17 cellular contexts compared by ENCODE assay signal in genomic region chr14:64081174-64081746, GRCh38.
A peak's percentile ranks its signal among the peaks of the same experiment; 100 is the strongest.
DNase-seq lines count a peak whose midpoint lies in the region; ATAC-seq and TF ChIP-seq lines count a peak whose summit lies in the region.
"Had no signal": no experiment of that assay in that cellular context is flagged by ENCODE, and none has a peak within 500 bp of the region (broad histone marks: within the 10 kb centered on the region; RNA-seq: fewer than 3 reads in every experiment).

No MANE protein-coding gene starts in this region.

- intact Hi-C loops in activated CD4-positive, alpha-beta T cell treated with anti-CD3 and anti-CD28 coated beads for 36 hours (cut with DNase I, micrococcal nuclease) = no loop called here
- intact Hi-C loops in PC-3 (cut with micrococcal nuclease) = no loop called here

- no peak for TF ChIP-seq POLR2A in upper lobe of left lung (IDR thresholded peaks at IDR 0.05)

- no peaks in the 10 kb centered on the region for H4K20me1 ChIP-seq in PC-3 (ENCODE audit: low read length)
- H4K20me1 ChIP-seq: BLaER1 had no signal

- no peaks in the 10 kb centered on the region for H3K4me1 Mint-ChIP-seq in activated CD4-positive, alpha-beta T cell treated with anti-CD3 and anti-CD28 coated beads for 36 hours
- H3K4me1 Mint-ChIP-seq in stimulated activated effector memory CD8-positive, alpha-beta T cell treated with anti-CD3 and anti-CD28 coated beads, Interleukin-12 subunit alpha, Interleukin-12 subunit beta, amount 100 ng/mL, for 72 hours = peaks cover 9% of the 10 kb centered on the region
- H3K4me1 Mint-ChIP-seq: GM23338 had no signal

- H3K4me1 ChIP-seq in PC-3 (ENCODE audit: insufficient read depth, low read length) (no peaks in the 10 kb centered on the region), upper lobe of left lung (no peaks in the 10 kb centered on the region)
- H3K4me1 ChIP-seq: BLaER1 had no signal

- no peaks in the 10 kb centered on the region for H3K79me2 ChIP-seq in PC-3 (ENCODE audit: low read length)

- H3K9me3 ChIP-seq in PC-3 (ENCODE audit: low read length) (no peaks in the 10 kb centered on the region), upper lobe of left lung (no peaks in the 10 kb centered on the region)
- H3K9me3 ChIP-seq: BLaER1 had no signal

- no peaks in the 10 kb centered on the region for H3F3A ChIP-seq in PC-3 (ENCODE audit: low read length, unreplicated experiment)

- TF ChIP-seq CTCF in PC-3 (conservative IDR thresholded peaks at IDR 0.05; ENCODE audit: low read depth, low read length) (no peak), upper lobe of left lung (IDR thresholded peaks at IDR 0.05) (no peak)

- no peak overlapping the region for H3K4me3 Mint-ChIP-seq in activated CD4-positive, alpha-beta T cell treated with anti-CD3 and anti-CD28 coated beads for 36 hours
- H3K4me3 Mint-ChIP-seq in stimulated activated effector memory CD8-positive, alpha-beta T cell treated with anti-CD3 and anti-CD28 coated beads, Interleukin-12 subunit alpha, Interleukin-12 subunit beta, amount 100 ng/mL, for 72 hours = no peak overlapping the region
- H3K4me3 Mint-ChIP-seq: GM23338 had no signal

- no peaks in the 10 kb centered on the region for H3K27me3 ChIP-seq in PC-3 (ENCODE audit: low read length)
- no peaks in the 10 kb centered on the region for H3K27me3 ChIP-seq in upper lobe of left lung
- H3K27me3 ChIP-seq: BLaER1 had no signal

- peaks cover 15% of the 10 kb centered on the region for H3K36me3 Mint-ChIP-seq in activated CD4-positive, alpha-beta T cell treated with anti-CD3 and anti-CD28 coated beads for 36 hours (ENCODE audit: low read depth)
- peaks cover 90% of the 10 kb centered on the region for H3K36me3 Mint-ChIP-seq in stimulated activated effector memory CD8-positive, alpha-beta T cell treated with anti-CD3 and anti-CD28 coated beads, Interleukin-12 subunit alpha, Interleukin-12 subunit beta, amount 100 ng/mL, for 72 hours

- CTCF ChIA-PET in activated CD4-positive, alpha-beta T cell treated with anti-CD3 and anti-CD28 coated beads for 36 hours (lab: Charles Lee) = no interaction called here
- CTCF ChIA-PET in PC-3 (lab: Charles Lee) = interaction anchor here (0.5 to 0.6 kb wide), 2 partner anchors 88 to 256 kb away, joined by 3 to 4 read pairs; no protein-coding TSS in a partner anchor

- H3K36me3 ChIP-seq in PC-3 (ENCODE audit: low read depth, low read length) = no peaks in the 10 kb centered on the region
- H3K36me3 ChIP-seq in upper lobe of left lung = peaks cover 0 to 65% (median 29%) of the 10 kb centered on the region in 4 donors

- DNase-seq in activated CD4-positive, alpha-beta T cell treated with anti-CD3 and anti-CD28 coated beads for 36 hours = no peak
- DNase-seq in activated CD4-positive, alpha-beta T cell treated with anti-CD3 and anti-CD28 coated beads for 4 hours = no peak
- DNase-seq in PC-3 (peak; percentile 44), epidermal melanocyte (ENCODE audit: insufficient read length, low spot score) (no peak), upper lobe of left lung (no peak), NCI-H1436 treated with DMSO at 0.1 percent for 48 hours (lab: John Stamatoyannopoulos, UW) (no peak)
- DNase-seq in stimulated activated effector memory CD8-positive, alpha-beta T cell treated with anti-CD3 and anti-CD28 coated beads, Interleukin-12 subunit alpha, Interleukin-12 subunit beta, amount 100 ng/mL, for 72 hours (ENCODE audit: low spot score in 2 of 2) = no peak
- DNase-seq: DMS 273 treated with DMSO at 0.1 percent for 48 hours, KG1, NCI-H1092, NCI-H187, PC-9, Right ventricle myocardium superior had no signal

- no peak overlapping the region for H2AFZ ChIP-seq in PC-3 (ENCODE audit: low read length)
- H2AFZ ChIP-seq: GM23338, PC-9 had no signal

- no peak for TF ChIP-seq EP300 in upper lobe of left lung (IDR thresholded peaks at IDR 0.05)

- peak; percentile 63 for ATAC-seq in activated CD4-positive, alpha-beta T cell treated with anti-CD3 and anti-CD28 coated beads for 36 hours
- ATAC-seq in PC-3 = peak; percentile 87
- ATAC-seq in esophagus mucosa = peak; percentile 68
- peak; percentile 87 for ATAC-seq in stimulated activated effector memory CD8-positive, alpha-beta T cell treated with anti-CD3 and anti-CD28 coated beads, Interleukin-12 subunit alpha, Interleukin-12 subunit beta, amount 100 ng/mL, for 72 hours
- no peak for ATAC-seq in upper lobe of left lung (ENCODE audit: low FRiP score in 2 of 2)
- ATAC-seq: GM23338 had no signal

- POLR2A ChIA-PET in activated CD4-positive, alpha-beta T cell treated with anti-CD3 and anti-CD28 coated beads for 36 hours (lab: Charles Lee) = no interaction called here
- POLR2A ChIA-PET in PC-3 (lab: Charles Lee; ENCODE audit: unreplicated experiment) = no interaction called here

- H3K27ac Mint-ChIP-seq in activated CD4-positive, alpha-beta T cell treated with anti-CD3 and anti-CD28 coated beads for 36 hours = no peak overlapping the region
- H3K27ac Mint-ChIP-seq in stimulated activated effector memory CD8-positive, alpha-beta T cell treated with anti-CD3 and anti-CD28 coated beads, Interleukin-12 subunit alpha, Interleukin-12 subunit beta, amount 100 ng/mL, for 72 hours = peak overlapping the region; percentile 55
- H3K27ac Mint-ChIP-seq: GM23338 had no signal

- H3K9me3 Mint-ChIP-seq in activated CD4-positive, alpha-beta T cell treated with anti-CD3 and anti-CD28 coated beads for 36 hours (ENCODE audit: low read depth) = no peaks in the 10 kb centered on the region
- H3K9me3 Mint-ChIP-seq in stimulated activated effector memory CD8-positive, alpha-beta T cell treated with anti-CD3 and anti-CD28 coated beads, Interleukin-12 subunit alpha, Interleukin-12 subunit beta, amount 100 ng/mL, for 72 hours = no peaks in the 10 kb centered on the region
- H3K9me3 Mint-ChIP-seq: GM23338 had no signal

- H3K9ac ChIP-seq in PC-3 (ENCODE audit: low read length) = no peak overlapping the region
- H3K9ac ChIP-seq: BLaER1 had no signal

- BruUV-seq in PC-3 (replicated peaks; lab: Mats Ljungman, UMichigan) = no TSS peak

- no peak overlapping the region for H3K4me2 ChIP-seq in PC-3 (ENCODE audit: low read length)
- H3K4me2 ChIP-seq: BLaER1, GM23338, PC-9 had no signal

- no peaks in the 10 kb centered on the region for H3K27me3 Mint-ChIP-seq in activated CD4-positive, alpha-beta T cell treated with anti-CD3 and anti-CD28 coated beads for 36 hours

- H3K9me2 ChIP-seq in PC-3 (replicated peaks; ENCODE audit: low read length) = no peaks in the 10 kb centered on the region

- H3K4me3 ChIP-seq in PC-3 (ENCODE audit: low read length) (no peak overlapping the region), upper lobe of left lung (no peak overlapping the region)
- H3K4me3 ChIP-seq: BLaER1, GM23338, PC-9 had no signal

- H3K27ac ChIP-seq in PC-3 (ENCODE audit: low read length) (no peak overlapping the region), upper lobe of left lung (no peak overlapping the region)
- H3K27ac ChIP-seq: 22Rv1, BLaER1, PC-9 had no signal

- 86 to 96% methylated on average over 3 of the region's 3 CpGs for WGBS in upper lobe of left lung, 2 donors

Comparison
In these comparisons a context has a peak if more than half of its experiments do, and no peak if none do; other contexts are left out.
1. ATAC-seq: peak in activated CD4-positive, alpha-beta T cell treated with anti-CD3 and anti-CD28 coated beads for 36 hours (single experiment), PC-3 (single experiment), esophagus mucosa (single experiment) and stimulated activated effector memory CD8-positive, alpha-beta T cell treated with anti-CD3 and anti-CD28 coated beads, Interleukin-12 subunit alpha, Interleukin-12 subunit beta, amount 100 ng/mL, for 72 hours (single experiment); none in upper lobe of left lung (0 of 2).